Comparison of ENCODE assay signal across 7 cellular contexts in genomic region chr4:139665079-139665689, GRCh38. TPM values are rescaled to one million over a fixed set of nuclear protein-coding genes. Genes with fewer than 3 reads are reported as not detected.
A peak's percentile ranks its signal among the peaks of the same experiment; 100 is the strongest.
DNase-seq lines count a peak whose midpoint lies in the region; ATAC-seq and TF ChIP-seq lines count a peak whose summit lies in the region.

No MANE protein-coding gene starts in this region.

- no peak for TF ChIP-seq EP300 in stomach (IDR thresholded peaks at IDR 0.05)

- peak overlapping the region; percentile 91 for H2AFZ ChIP-seq in HCT116 (ENCODE audit: low read depth, low read length, poor library complexity, severe bottlenecking)

- RAD21 ChIA-PET in HCT116 (lab: Charles Lee; ENCODE audit: low non-redundant PET in 1 of 2, low total read pairs in 2 of 2, uncharacterized antibody in 2 of 2, unreplicated experiment in 2 of 2), result no interaction called here

- H4K20me1 ChIP-seq in HCT116 (ENCODE audit: insufficient read depth), result no peaks in the 10 kb centered on the region

- TF ChIP-seq RAD21 in HCT116 (IDR thresholded peaks at IDR 0.05; ENCODE audit: low read depth), result no peak

- H3K27me3 Mint-ChIP-seq in WTC11 (ENCODE audit: low read depth), result no peaks in the 10 kb centered on the region

- H3K36me3 ChIP-seq in HCT116 (ENCODE audit: control insufficient read depth in 1 of 2, insufficient read depth in 2 of 2, low read length in 2 of 2) (no peaks in the 10 kb centered on the region), stomach (no peaks in the 10 kb centered on the region)

- peak overlapping the region; percentile 82 for H3K27ac Mint-ChIP-seq in WTC11

- TF ChIP-seq CTCF in HCT116 (IDR thresholded peaks at IDR 0.05 in 2 of 3, conservative IDR thresholded peaks at IDR 0.05 in 1 of 3; ENCODE audit: borderline replicate concordance in 1 of 3, insufficient read depth in 1 of 3, low read depth in 2 of 3, low read length in 2 of 3), result no peak
- TF ChIP-seq CTCF in WTC11 (IDR thresholded peaks at IDR 0.05), result no peak
- no peak for TF ChIP-seq CTCF in stomach (IDR thresholded peaks at IDR 0.05)

- H3K4me1 ChIP-seq in HCT116 (ENCODE audit: control insufficient read depth in 1 of 2, insufficient read depth in 2 of 2, low read length in 2 of 2), result peaks cover 9 to 23% of the 10 kb centered on the region in 2 experiments; a peak in 3 of 4 replicates
- H3K4me1 ChIP-seq in right cardiac atrium (ENCODE audit: control insufficient read depth, insufficient read depth, low read length), result peaks cover 17% of the 10 kb centered on the region
- H3K4me1 ChIP-seq in stomach, result peaks cover 21 to 71% (median 57%) of the 10 kb centered on the region in 4 donors

- no peak for DNase-seq in HCT116 (ENCODE audit: low read depth, low spot score)
- no peak for DNase-seq in WTC11 (ENCODE audit: low spot score)
- no peak for DNase-seq in right cardiac atrium
- DNase-seq in stomach, result no peak
- DNase-seq in sciatic nerve (ENCODE audit: low spot score), result no peak
- no peak for DNase-seq in DMS153 (lab: John Stamatoyannopoulos, UW)

- H3K9me3 Mint-ChIP-seq in WTC11, result peaks cover 5% of the 10 kb centered on the region

- peaks cover 4% of the 10 kb centered on the region for H3K36me3 Mint-ChIP-seq in WTC11

- peak overlapping the region; percentile 86 for H3K4me2 ChIP-seq in HCT116 (ENCODE audit: low read length)

- 74% methylated on average over 10 of the region's 10 CpGs for WGBS in right cardiac atrium
- WGBS in stomach, 5 donors, result 56 to 71% (median 64%) methylated on average over 10 of the region's 10 CpGs

- intact Hi-C loops in HCT116 (cut with micrococcal nuclease) (no loop called here), right cardiac atrium (cut with DNase I) (no loop called here), stomach (cut with DNase I; ENCODE audit: low total_unique reads) (no loop called here), sciatic nerve (cut with DNase I) (no loop called here)

- peaks cover 46% of the 10 kb centered on the region for H3K4me1 Mint-ChIP-seq in WTC11

- CTCF ChIA-PET in HCT116 (lab: Charles Lee) (interaction anchor here (1.2 to 3.7 kb wide), 3 partner anchors 8 to 665 kb away, joined by 3 to 29 read pairs (median 3); no protein-coding TSS in a partner anchor), WTC11 (lab: Charles Lee) (interaction anchor here (1.3 to 3.9 kb wide), 5 partner anchors 8 to 347 kb away, joined by 3 to 60 read pairs (median 7); no protein-coding TSS in a partner anchor)

- H3K79me2 ChIP-seq in HCT116 (ENCODE audit: insufficient read depth, low read length), result no peaks in the 10 kb centered on the region

- BruUV-seq in HCT116 (replicated peaks; lab: Mats Ljungman, UMichigan), result no TSS peak

- H3K9me2 ChIP-seq in HCT116 (ENCODE audit: insufficient read depth), result no peaks in the 10 kb centered on the region

- POLR2A ChIA-PET in HCT116 (lab: Charles Lee) (no interaction called here), WTC11 (lab: Charles Lee) (interaction anchor here (0.9 kb wide), 1 partner anchor 27 kb away, joined by 3 read pairs; no protein-coding TSS in a partner anchor)

- H3K9me3 ChIP-seq in HCT116 (ENCODE audit: control insufficient read depth in 1 of 2, insufficient read depth in 1 of 2, low read depth in 1 of 2, low read length in 2 of 2) (no peaks in the 10 kb centered on the region), right cardiac atrium (ENCODE audit: control insufficient read depth, low read length) (no peaks in the 10 kb centered on the region), stomach (no peaks in the 10 kb centered on the region)

- H3K4me3 Mint-ChIP-seq in WTC11, result peak overlapping the region; percentile 70

- peak overlapping the region; percentile 65 for H3K9ac ChIP-seq in HCT116 (ENCODE audit: low read length)

- peak overlapping the region; percentile 67 for H3K27ac ChIP-seq in HCT116 (ENCODE audit: low read depth, low read length)
- H3K27ac ChIP-seq in right cardiac atrium (ENCODE audit: low read length), result peak overlapping the region; percentile 92
- peak overlapping the region; percentile 83 to 93 (median 89) for H3K27ac ChIP-seq in stomach

- H3K27me3 ChIP-seq in HCT116 (ENCODE audit: insufficient read depth, low read length) (no peaks in the 10 kb centered on the region), right cardiac atrium (ENCODE audit: control insufficient read depth, insufficient read depth) (no peaks in the 10 kb centered on the region), stomach (no peaks in the 10 kb centered on the region)

- peak overlapping the region; percentile 64 to 65 for H3K4me3 ChIP-seq in HCT116 (replicated peaks in 1 of 2; ENCODE audit: low read depth in 1 of 2, low read length in 2 of 2)
- peak overlapping the region; percentile 75 for H3K4me3 ChIP-seq in right cardiac atrium (ENCODE audit: low read length)
- peak overlapping the region; percentile 46 to 61 (median 51) for H3K4me3 ChIP-seq in stomach

- ATAC-seq in HCT116 (peak; percentile 14), WTC11 (no peak), right cardiac atrium (no peak), sciatic nerve (no peak), GM18861 (IDR thresholded peaks at IDR 0.05; ENCODE audit: unreplicated experiment) (no peak)

- TF ChIP-seq POLR2A in HCT116 (IDR thresholded peaks at IDR 0.05; ENCODE audit: borderline replicate concordance, extremely low read depth, insufficient read depth, insufficient read length), result no peak
- TF ChIP-seq POLR2A in stomach (IDR thresholded peaks at IDR 0.05), result no peak

TF ChIP-seq in HCT116, 20 proteins besides CTCF, POLR2A, EP300 and RAD21 (continues in another document):
- TF ChIP-seq EZH2 (IDR thresholded peaks at IDR 0.05) (no peak), TCF7L2 (IDR thresholded peaks at IDR 0.05; ENCODE audit: borderline replicate concordance, extremely low read depth, insufficient read depth, insufficient read length) (no peak), FOSL1 (IDR thresholded peaks at IDR 0.05; ENCODE audit: low read depth) (no peak), MAX (IDR thresholded peaks at IDR 0.05) (no peak), SP1 (IDR thresholded peaks at IDR 0.05; ENCODE audit: low read depth) (no peak), POLR2AphosphoS5 (IDR thresholded peaks at IDR 0.05; ENCODE audit: low read depth, low read length) (no peak), SRF (IDR thresholded peaks at IDR 0.05; ENCODE audit: low read depth) (no peak), SIN3A (IDR thresholded peaks at IDR 0.05; ENCODE audit: low read depth) (no peak), EZH2phosphoT487 (IDR thresholded peaks at IDR 0.05; ENCODE audit: borderline replicate concordance) (no peak), CEBPB (IDR thresholded peaks at IDR 0.05; ENCODE audit: low read depth) (no peak), ZFX (IDR thresholded peaks at IDR 0.05) (no peak)

TF ChIP-seq in WTC11, 78 proteins besides CTCF, POLR2A, EP300 and RAD21:
- TF ChIP-seq ZNF532 (CRISPR knock-in tag; IDR thresholded peaks at IDR 0.05; ENCODE audit: borderline replicate concordance) (no peak), IRF2 (CRISPR knock-in tag; IDR thresholded peaks at IDR 0.05; ENCODE audit: borderline replicate concordance, low read depth) (no peak), NR1H2 (CRISPR knock-in tag; IDR thresholded peaks at IDR 0.05) (no peak), EMX1 (CRISPR knock-in tag; IDR thresholded peaks at IDR 0.05) (no peak), NR2C2 (CRISPR knock-in tag; IDR thresholded peaks at IDR 0.05) (no peak)

RNA-seq across cellular contexts. Expression of gene MGST2, which starts 0.4 kb away (rescaled TPM):
- total RNA-seq in HCT116 (2021; ENCODE audit: unreplicated experiment) (24.3 TPM), WTC11 (2021) (13.6 to 14.9 TPM (median 14.8 TPM) in 3 replicates), right cardiac atrium (100 to 1,000 TPM in 3 of 4 donors, 10 to 100 TPM in 1; 98.1 to 125 (median 116) TPM), stomach (100 to 1,000 TPM in 1 of 5 donors, 10 to 100 TPM in 3, 1 to 10 TPM in 1; 7.6 to 153 (median 36.1) TPM), sciatic nerve (42.8 TPM)
- 12.3 and 20.6 TPM in 2 replicates for polyA plus RNA-seq in HCT116 (2012)
- polyA plus RNA-seq in right cardiac atrium (173 TPM), stomach (100 to 1,000 TPM in 1 of 3 donors, 10 to 100 TPM in 2; 46.1 to 271 (median 48.4) TPM)
